In genomic region chr2:122417114-122417513, GRCh38 we compare ENCODE assay signal across 33 cellular contexts.
"Had no signal": no experiment of that assay in that cellular context is flagged by ENCODE, and none has a peak within 500 bp of the region (broad histone marks: within the 10 kb centered on the region; RNA-seq: fewer than 3 reads in every experiment).

No MANE protein-coding gene starts in this region.

- H3K27ac ChIP-seq: adrenal gland, body of pancreas, brain microvascular endothelial cell, breast epithelium, VCaP had no signal

- H3K4me3 ChIP-seq: adrenal gland, body of pancreas, breast epithelium had no signal

- DNase-seq: activated B cell treated with CpG ODN at 0.5 μM for 24 hours; activated CD4-positive, alpha-beta memory T cell treated with anti-CD3 and anti-CD28 coated beads for 36 hours; activated CD4-positive, alpha-beta T cell treated with anti-CD3 and anti-CD28 coated beads for 4 hours; activated CD4-positive, alpha-beta T cell treated with anti-CD3 and anti-CD28 coated beads, Interleukin-2, amount 10 ng/mL, durations not matched to agents 24 days and 14 days; activated CD4-positive, alpha-beta T cell treated with anti-CD3 and anti-CD28 coated beads, Interleukin-2, amount 50 U/mL, for 1 hour; activated CD4-positive, alpha-beta T cell treated with anti-CD3 and anti-CD28 coated beads, Interleukin-2, amount 50 U/mL, for 4 hours; activated CD4-positive, CD25-positive, alpha-beta regulatory T cell treated with anti-CD3 and anti-CD28 coated beads, Interleukin-2, amount 50 U/mL, for 72 hours; activated CD8-positive, alpha-beta memory T cell treated with anti-CD3 and anti-CD28 coated beads, Interleukin-2, amount 50 U/mL, for 4 hours; activated CD8-positive, alpha-beta T cell treated with anti-CD3 and anti-CD28 coated beads for 36 hours; activated effector memory CD4-positive, alpha-beta T cell treated with anti-CD3 and anti-CD28 coated beads, Interleukin-2, amount 50 U/mL, for 16 hours; activated gamma-delta T cell treated with Interleukin-2 at 50 U/mL for 16 hours; activated naive CD4-positive, alpha-beta T cell; activated naive CD4-positive, alpha-beta T cell treated with anti-CD3 and anti-CD28 coated beads for 36 hours; activated naive CD4-positive, alpha-beta T cell treated with anti-CD3 and anti-CD28 coated beads, Interleukin-2, amount 50 U/mL, for 16 hours; activated naive CD8-positive, alpha-beta T cell treated with anti-CD3 and anti-CD28 coated beads for 36 hours; activated T-cell treated with anti-CD3 and anti-CD28 coated beads for 4 hours; activated T-cell treated with anti-CD3 and anti-CD28 coated beads, Interleukin-2, amount 50 U/mL, for 1 hour; activated T-cell treated with anti-CD3 and anti-CD28 coated beads, Interleukin-2, amount 50 U/mL, for 4 hours; activated T-cell treated with anti-CD3 and anti-CD28 coated beads, Interleukin-2, amount 50 U/mL, for 72 hours; adrenal gland; amniotic stem cell; aorta; body of pancreas; brain microvascular endothelial cell; caudate nucleus; cerebellar nuclear complex; T-helper 1 cell; T-helper 2 cell; T-helper 9 cell had no signal

- H3K36me3 ChIP-seq: adrenal gland, brain microvascular endothelial cell, breast epithelium had no signal

- H3K4me1 ChIP-seq: adrenal gland, breast epithelium had no signal

- H3K27me3 ChIP-seq: adrenal gland, body of pancreas, brain microvascular endothelial cell, breast epithelium had no signal

- H3K9me3 ChIP-seq: adrenal gland, body of pancreas, breast epithelium had no signal

- ATAC-seq: activated CD8-positive, alpha-beta T cell treated with anti-CD3 and anti-CD28 coated beads for 36 hours; activated naive CD4-positive, alpha-beta T cell treated with anti-CD3 and anti-CD28 coated beads, Interleukin-2, amount 50 U/mL, for 72 hours; activated T-cell treated with anti-CD3 and anti-CD28 coated beads, Interleukin-2, amount 50 U/mL, for 4 hours; activated T-cell treated with anti-CD3 and anti-CD28 coated beads, Interleukin-2, amount 50 U/mL, for 72 hours; activated T-helper 17 cell treated with anti-CD3 and anti-CD28 coated beads, Interleukin-2, amount 50 U/mL, for 72 hours; body of pancreas had no signal
